In the genomic region with DNA sequence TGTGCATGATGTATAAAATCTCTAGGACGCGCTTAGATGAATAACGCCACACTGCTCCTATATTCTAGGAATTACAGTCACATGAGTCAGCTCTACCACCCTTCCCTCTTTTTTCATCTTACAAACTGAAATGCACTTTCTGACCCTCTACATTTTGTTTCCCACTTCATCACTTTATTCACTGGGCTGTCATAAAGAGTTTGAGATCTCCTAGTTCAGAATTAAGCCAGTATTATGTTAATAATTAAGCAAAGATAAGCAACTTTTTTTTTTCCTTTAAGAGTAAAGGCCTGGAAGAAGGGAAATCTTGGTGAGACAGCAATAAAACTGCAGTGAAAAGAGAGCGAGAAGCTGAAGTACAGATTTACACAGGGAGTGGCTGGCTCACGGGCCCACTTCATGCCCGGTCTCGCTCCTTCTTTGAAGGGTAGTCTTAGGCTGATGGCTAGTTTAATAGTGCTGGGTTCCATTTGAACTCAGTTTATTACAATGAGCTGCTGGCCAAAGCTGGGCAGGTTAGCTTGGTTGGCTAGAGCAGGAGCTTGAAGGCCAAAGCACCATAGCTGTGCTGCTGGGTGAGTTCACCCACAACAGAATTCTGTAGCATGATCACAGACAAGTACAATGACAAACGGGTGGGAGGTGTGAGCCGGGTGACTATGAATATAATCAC, we compare ENCODE assay signal across 1 cellular context.
TF ChIP-seq lines count a peak whose summit lies in the region.

No MANE protein-coding gene starts in this region.

TF ChIP-seq in K562, 482 proteins besides CTCF, POLR2A, EP300 and RAD21:
- TF ChIP-seq FOSL1 (tag; conservative IDR thresholded peaks at IDR 0.05) (peak; percentile 83), MAFG (tag; conservative IDR thresholded peaks at IDR 0.05) (peak; percentile 67), SMARCA4 (IDR thresholded peaks at IDR 0.05) (peak; percentile 13; the same call in 1 of the 2 replicates), ZNF766 (CRISPR knock-in tag; conservative IDR thresholded peaks at IDR 0.05) (no peak), MAZ (CRISPR knock-in tag; conservative IDR thresholded peaks at IDR 0.05 in 1 of 2, IDR thresholded peaks at IDR 0.05 in 1 of 2) (peak in 1 of 2 experiments; percentile 57; a peak in 1 of 4 replicates), NCOA4 (IDR thresholded peaks at IDR 0.05; ENCODE audit: partially characterized antibody) (no peak), TCF7 (IDR thresholded peaks at IDR 0.05; ENCODE audit: borderline replicate concordance) (no peak), MEF2D (tag; conservative IDR thresholded peaks at IDR 0.05; ENCODE audit: low read depth) (no peak), LCOR (CRISPR knock-in tag; IDR thresholded peaks at IDR 0.05) (no peak), CREB1 (IDR thresholded peaks at IDR 0.05) (no peak), CREB1 (CRISPR knock-in tag; IDR thresholded peaks at IDR 0.05) (no peak), CREM (IDR thresholded peaks at IDR 0.05; ENCODE audit: low read depth) (no peak), SRSF9 (IDR thresholded peaks at IDR 0.05; ENCODE audit: borderline replicate concordance, low read depth, low read length) (no peak), MCM2 (IDR thresholded peaks at IDR 0.05; ENCODE audit: low read depth) (no peak), PHB2 (IDR thresholded peaks at IDR 0.05; ENCODE audit: low read depth) (no peak), JUND (IDR thresholded peaks at IDR 0.05; ENCODE audit: borderline replicate concordance, low read depth, low read length) (peak; percentile 41; the same call in 1 of the 2 replicates), JUND (tag; IDR thresholded peaks at IDR 0.05; ENCODE audit: borderline replicate concordance, low read depth, low read length) (peak; percentile 62; the same call in 1 of the 3 replicates), BACH1 (tag; IDR thresholded peaks at IDR 0.05) (peak; percentile 72), POLR2G (IDR thresholded peaks at IDR 0.05; ENCODE audit: low read depth, low read length) (no peak), FOXK2 (conservative IDR thresholded peaks at IDR 0.05 in 1 of 2, IDR thresholded peaks at IDR 0.05 in 1 of 2; ENCODE audit: low read depth in 2 of 2) (no peak), NFE2 (IDR thresholded peaks at IDR 0.05; ENCODE audit: low read depth) (peak; percentile 62), MAFF (IDR thresholded peaks at IDR 0.05; ENCODE audit: low read length) (no peak), NR2F6 (CRISPR knock-in tag; IDR thresholded peaks at IDR 0.05) (no peak), ZNF316 (IDR thresholded peaks at IDR 0.05) (peak; percentile 55; the same call in 1 of the 2 replicates)
- TF ChIP-seq, protein P1, sequence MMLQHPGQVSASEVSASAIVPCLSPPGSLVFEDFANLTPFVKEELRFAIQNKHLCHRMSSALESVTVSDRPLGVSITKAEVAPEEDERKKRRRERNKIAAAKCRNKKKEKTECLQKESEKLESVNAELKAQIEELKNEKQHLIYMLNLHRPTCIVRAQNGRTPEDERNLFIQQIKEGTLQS (IDR thresholded peaks at IDR 0.05) = peak; percentile 53; the same call in 1 of the 2 replicates
- TF ChIP-seq, protein P1 (CRISPR knock-in tag; conservative IDR thresholded peaks at IDR 0.05) = no peak
- TF ChIP-seq, protein P2, sequence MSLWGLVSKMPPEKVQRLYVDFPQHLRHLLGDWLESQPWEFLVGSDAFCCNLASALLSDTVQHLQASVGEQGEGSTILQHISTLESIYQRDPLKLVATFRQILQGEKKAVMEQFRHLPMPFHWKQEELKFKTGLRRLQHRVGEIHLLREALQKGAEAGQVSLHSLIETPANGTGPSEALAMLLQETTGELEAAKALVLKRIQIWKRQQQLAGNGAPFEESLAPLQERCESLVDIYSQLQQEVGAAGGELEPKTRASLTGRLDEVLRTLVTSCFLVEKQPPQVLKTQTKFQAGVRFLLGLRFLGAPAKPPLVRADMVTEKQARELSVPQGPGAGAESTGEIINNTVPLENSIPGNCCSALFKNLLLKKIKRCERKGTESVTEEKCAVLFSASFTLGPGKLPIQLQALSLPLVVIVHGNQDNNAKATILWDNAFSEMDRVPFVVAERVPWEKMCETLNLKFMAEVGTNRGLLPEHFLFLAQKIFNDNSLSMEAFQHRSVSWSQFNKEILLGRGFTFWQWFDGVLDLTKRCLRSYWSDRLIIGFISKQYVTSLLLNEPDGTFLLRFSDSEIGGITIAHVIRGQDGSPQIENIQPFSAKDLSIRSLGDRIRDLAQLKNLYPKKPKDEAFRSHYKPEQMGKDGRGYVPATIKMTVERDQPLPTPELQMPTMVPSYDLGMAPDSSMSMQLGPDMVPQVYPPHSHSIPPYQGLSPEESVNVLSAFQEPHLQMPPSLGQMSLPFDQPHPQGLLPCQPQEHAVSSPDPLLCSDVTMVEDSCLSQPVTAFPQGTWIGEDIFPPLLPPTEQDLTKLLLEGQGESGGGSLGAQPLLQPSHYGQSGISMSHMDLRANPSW (CRISPR knock-in tag; IDR thresholded peaks at IDR 0.05) = no peak
- TF ChIP-seq, protein P3, sequence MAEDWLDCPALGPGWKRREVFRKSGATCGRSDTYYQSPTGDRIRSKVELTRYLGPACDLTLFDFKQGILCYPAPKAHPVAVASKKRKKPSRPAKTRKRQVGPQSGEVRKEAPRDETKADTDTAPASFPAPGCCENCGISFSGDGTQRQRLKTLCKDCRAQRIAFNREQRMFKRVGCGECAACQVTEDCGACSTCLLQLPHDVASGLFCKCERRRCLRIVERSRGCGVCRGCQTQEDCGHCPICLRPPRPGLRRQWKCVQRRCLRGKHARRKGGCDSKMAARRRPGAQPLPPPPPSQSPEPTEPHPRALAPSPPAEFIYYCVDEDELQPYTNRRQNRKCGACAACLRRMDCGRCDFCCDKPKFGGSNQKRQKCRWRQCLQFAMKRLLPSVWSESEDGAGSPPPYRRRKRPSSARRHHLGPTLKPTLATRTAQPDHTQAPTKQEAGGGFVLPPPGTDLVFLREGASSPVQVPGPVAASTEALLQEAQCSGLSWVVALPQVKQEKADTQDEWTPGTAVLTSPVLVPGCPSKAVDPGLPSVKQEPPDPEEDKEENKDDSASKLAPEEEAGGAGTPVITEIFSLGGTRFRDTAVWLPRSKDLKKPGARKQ (CRISPR knock-in tag; IDR thresholded peaks at IDR 0.05) = no peak
- TF ChIP-seq, protein P4, sequence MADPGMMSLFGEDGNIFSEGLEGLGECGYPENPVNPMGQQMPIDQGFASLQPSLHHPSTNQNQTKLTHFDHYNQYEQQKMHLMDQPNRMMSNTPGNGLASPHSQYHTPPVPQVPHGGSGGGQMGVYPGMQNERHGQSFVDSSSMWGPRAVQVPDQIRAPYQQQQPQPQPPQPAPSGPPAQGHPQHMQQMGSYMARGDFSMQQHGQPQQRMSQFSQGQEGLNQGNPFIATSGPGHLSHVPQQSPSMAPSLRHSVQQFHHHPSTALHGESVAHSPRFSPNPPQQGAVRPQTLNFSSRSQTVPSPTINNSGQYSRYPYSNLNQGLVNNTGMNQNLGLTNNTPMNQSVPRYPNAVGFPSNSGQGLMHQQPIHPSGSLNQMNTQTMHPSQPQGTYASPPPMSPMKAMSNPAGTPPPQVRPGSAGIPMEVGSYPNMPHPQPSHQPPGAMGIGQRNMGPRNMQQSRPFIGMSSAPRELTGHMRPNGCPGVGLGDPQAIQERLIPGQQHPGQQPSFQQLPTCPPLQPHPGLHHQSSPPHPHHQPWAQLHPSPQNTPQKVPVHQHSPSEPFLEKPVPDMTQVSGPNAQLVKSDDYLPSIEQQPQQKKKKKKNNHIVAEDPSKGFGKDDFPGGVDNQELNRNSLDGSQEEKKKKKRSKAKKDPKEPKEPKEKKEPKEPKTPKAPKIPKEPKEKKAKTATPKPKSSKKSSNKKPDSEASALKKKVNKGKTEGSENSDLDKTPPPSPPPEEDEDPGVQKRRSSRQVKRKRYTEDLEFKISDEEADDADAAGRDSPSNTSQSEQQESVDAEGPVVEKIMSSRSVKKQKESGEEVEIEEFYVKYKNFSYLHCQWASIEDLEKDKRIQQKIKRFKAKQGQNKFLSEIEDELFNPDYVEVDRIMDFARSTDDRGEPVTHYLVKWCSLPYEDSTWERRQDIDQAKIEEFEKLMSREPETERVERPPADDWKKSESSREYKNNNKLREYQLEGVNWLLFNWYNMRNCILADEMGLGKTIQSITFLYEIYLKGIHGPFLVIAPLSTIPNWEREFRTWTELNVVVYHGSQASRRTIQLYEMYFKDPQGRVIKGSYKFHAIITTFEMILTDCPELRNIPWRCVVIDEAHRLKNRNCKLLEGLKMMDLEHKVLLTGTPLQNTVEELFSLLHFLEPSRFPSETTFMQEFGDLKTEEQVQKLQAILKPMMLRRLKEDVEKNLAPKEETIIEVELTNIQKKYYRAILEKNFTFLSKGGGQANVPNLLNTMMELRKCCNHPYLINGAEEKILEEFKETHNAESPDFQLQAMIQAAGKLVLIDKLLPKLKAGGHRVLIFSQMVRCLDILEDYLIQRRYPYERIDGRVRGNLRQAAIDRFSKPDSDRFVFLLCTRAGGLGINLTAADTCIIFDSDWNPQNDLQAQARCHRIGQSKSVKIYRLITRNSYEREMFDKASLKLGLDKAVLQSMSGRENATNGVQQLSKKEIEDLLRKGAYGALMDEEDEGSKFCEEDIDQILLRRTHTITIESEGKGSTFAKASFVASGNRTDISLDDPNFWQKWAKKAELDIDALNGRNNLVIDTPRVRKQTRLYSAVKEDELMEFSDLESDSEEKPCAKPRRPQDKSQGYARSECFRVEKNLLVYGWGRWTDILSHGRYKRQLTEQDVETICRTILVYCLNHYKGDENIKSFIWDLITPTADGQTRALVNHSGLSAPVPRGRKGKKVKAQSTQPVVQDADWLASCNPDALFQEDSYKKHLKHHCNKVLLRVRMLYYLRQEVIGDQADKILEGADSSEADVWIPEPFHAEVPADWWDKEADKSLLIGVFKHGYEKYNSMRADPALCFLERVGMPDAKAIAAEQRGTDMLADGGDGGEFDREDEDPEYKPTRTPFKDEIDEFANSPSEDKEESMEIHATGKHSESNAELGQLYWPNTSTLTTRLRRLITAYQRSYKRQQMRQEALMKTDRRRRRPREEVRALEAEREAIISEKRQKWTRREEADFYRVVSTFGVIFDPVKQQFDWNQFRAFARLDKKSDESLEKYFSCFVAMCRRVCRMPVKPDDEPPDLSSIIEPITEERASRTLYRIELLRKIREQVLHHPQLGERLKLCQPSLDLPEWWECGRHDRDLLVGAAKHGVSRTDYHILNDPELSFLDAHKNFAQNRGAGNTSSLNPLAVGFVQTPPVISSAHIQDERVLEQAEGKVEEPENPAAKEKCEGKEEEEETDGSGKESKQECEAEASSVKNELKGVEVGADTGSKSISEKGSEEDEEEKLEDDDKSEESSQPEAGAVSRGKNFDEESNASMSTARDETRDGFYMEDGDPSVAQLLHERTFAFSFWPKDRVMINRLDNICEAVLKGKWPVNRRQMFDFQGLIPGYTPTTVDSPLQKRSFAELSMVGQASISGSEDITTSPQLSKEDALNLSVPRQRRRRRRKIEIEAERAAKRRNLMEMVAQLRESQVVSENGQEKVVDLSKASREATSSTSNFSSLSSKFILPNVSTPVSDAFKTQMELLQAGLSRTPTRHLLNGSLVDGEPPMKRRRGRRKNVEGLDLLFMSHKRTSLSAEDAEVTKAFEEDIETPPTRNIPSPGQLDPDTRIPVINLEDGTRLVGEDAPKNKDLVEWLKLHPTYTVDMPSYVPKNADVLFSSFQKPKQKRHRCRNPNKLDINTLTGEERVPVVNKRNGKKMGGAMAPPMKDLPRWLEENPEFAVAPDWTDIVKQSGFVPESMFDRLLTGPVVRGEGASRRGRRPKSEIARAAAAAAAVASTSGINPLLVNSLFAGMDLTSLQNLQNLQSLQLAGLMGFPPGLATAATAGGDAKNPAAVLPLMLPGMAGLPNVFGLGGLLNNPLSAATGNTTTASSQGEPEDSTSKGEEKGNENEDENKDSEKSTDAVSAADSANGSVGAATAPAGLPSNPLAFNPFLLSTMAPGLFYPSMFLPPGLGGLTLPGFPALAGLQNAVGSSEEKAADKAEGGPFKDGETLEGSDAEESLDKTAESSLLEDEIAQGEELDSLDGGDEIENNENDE (IDR thresholded peaks at IDR 0.05; ENCODE audit: low read depth, low read length) = peak; percentile 93
- TF ChIP-seq, protein P5, sequence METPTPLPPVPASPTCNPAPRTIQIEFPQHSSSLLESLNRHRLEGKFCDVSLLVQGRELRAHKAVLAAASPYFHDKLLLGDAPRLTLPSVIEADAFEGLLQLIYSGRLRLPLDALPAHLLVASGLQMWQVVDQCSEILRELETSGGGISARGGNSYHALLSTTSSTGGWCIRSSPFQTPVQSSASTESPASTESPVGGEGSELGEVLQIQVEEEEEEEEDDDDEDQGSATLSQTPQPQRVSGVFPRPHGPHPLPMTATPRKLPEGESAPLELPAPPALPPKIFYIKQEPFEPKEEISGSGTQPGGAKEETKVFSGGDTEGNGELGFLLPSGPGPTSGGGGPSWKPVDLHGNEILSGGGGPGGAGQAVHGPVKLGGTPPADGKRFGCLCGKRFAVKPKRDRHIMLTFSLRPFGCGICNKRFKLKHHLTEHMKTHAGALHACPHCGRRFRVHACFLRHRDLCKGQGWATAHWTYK (CRISPR knock-in tag; IDR thresholded peaks at IDR 0.05) = 0 out of 2 replicates have a peak, but pooled peaks have one; percentile 41
- TF ChIP-seq, protein P6, sequence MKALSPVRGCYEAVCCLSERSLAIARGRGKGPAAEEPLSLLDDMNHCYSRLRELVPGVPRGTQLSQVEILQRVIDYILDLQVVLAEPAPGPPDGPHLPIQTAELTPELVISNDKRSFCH (CRISPR knock-in tag; IDR thresholded peaks at IDR 0.05) = no peak
- TF ChIP-seq, protein P6 (tag; IDR thresholded peaks at IDR 0.05) = no peak
